9 cellular contexts compared by ENCODE assay signal in genomic region chr9:105656131-105656921, GRCh38. TPM values are rescaled to one million over a fixed set of nuclear protein-coding genes. Genes with fewer than 3 reads are reported as not detected.
DNase-seq lines count a peak whose midpoint lies in the region; ATAC-seq, FAIRE-seq and TF ChIP-seq lines count a peak whose summit lies in the region.
"Had no signal": no experiment of that assay in that cellular context is flagged by ENCODE, and none has a peak within 500 bp of the region (broad histone marks: within the 10 kb centered on the region; RNA-seq: fewer than 3 reads in every experiment).

No MANE protein-coding gene starts in this region.

- intact Hi-C loops in mucosa of descending colon (cut with DNase I, micrococcal nuclease), result no loop called here

- CTCF ChIA-PET in AG04450 (lab: Charles Lee), result interaction anchor here (1.0 to 1.1 kb wide), 2 partner anchors 35 to 62 kb away, joined by 3 to 6 read pairs; no protein-coding TSS in a partner anchor

- no peaks in the 10 kb centered on the region; the same call in 1 of the 2 replicates for H3K9me3 ChIP-seq in AG04450 (ENCODE audit: control insufficient read depth, insufficient read depth, low read length)
- H3K9me3 ChIP-seq in SJSA1 (replicated peaks), result no peaks in the 10 kb centered on the region
- no peaks in the 10 kb centered on the region for H3K9me3 ChIP-seq in endocrine pancreas (ENCODE audit: control insufficient read depth, low read length)
- no peaks in the 10 kb centered on the region for H3K9me3 ChIP-seq in mucosa of descending colon
- H3K9me3 ChIP-seq: neutrophil had no signal

- TF ChIP-seq CTCF in AG04450 (IDR thresholded peaks at IDR 0.05; ENCODE audit: low read depth, low read length), result no peak
- TF ChIP-seq CTCF in mucosa of descending colon (IDR thresholded peaks at IDR 0.05), result no peak

- POLR2A ChIA-PET in AG04450 (lab: Yijun Ruan, JAX), result no interaction called here

- H3K27ac ChIP-seq in AG04450 (ENCODE audit: low read depth, low read length) (no peak overlapping the region), SJSA1 (no peak overlapping the region)
- H3K27ac ChIP-seq: neutrophil had no signal

- ATAC-seq in HG03066 (IDR thresholded peaks at IDR 0.05; ENCODE audit: low read depth, unreplicated experiment), result peak; percentile 58
- ATAC-seq in mucosa of descending colon, result peak; percentile 87

- no peak for TF ChIP-seq POLR2A in GM12891 (IDR thresholded peaks at IDR 0.05; ENCODE audit: low read depth, low read length)

- H3K27me3 ChIP-seq in AG04450 (ENCODE audit: control insufficient read depth, insufficient read depth, low read length) (peaks cover 27% of the 10 kb centered on the region), SJSA1 (replicated peaks) (peaks cover 12% of the 10 kb centered on the region), endocrine pancreas (ENCODE audit: control insufficient read depth, insufficient read depth, low read length) (peaks cover 6% of the 10 kb centered on the region)

- H3K9ac ChIP-seq in endocrine pancreas (ENCODE audit: control insufficient read depth, insufficient read depth, low read length), result peak overlapping the region; percentile 56

- H3K36me3 ChIP-seq in SJSA1 (no peaks in the 10 kb centered on the region), endocrine pancreas (ENCODE audit: control insufficient read depth, insufficient read depth, low read length) (no peaks in the 10 kb centered on the region), mucosa of descending colon (ENCODE audit: low read depth) (no peaks in the 10 kb centered on the region)
- H3K36me3 ChIP-seq: neutrophil had no signal

- DNase-seq in AG04450 (ENCODE audit: low read depth, low spot score) (no peak), GM12891 (ENCODE audit: insufficient read length, low spot score) (peak; percentile 44), SJSA1 (ENCODE audit: low read depth in 1 of 2, low spot score in 2 of 2) (peak in 1 of 2 experiments; percentile 15), mucosa of descending colon (peak in 2 of 3 donors; percentile 51 to 61), 8988T (no peak), SIG-M5 treated with dmso at 0.1 percent for 504 hours (lab: John Stamatoyannopoulos, UW; ENCODE audit: unreplicated experiment) (no peak)

- H3K4me3 ChIP-seq in AG04450 (ENCODE audit: low read depth, low read length) (peak overlapping the region; percentile 49), SJSA1 (peak overlapping the region; percentile 40), endocrine pancreas (ENCODE audit: control insufficient read depth, insufficient read depth, low read length) (peak overlapping the region; percentile 31), mucosa of descending colon (no peak overlapping the region)

- peak; percentile 67 for FAIRE-seq in GM12891 (lab: Jason Lieb, UNC)

- H3K4me1 ChIP-seq in SJSA1 (replicated peaks) (peaks cover 16% of the 10 kb centered on the region), endocrine pancreas (ENCODE audit: control insufficient read depth, insufficient read depth, low read length) (no peaks in the 10 kb centered on the region), mucosa of descending colon (ENCODE audit: low read depth) (peaks cover 6% of the 10 kb centered on the region)

TF ChIP-seq in GM12891, 5 proteins besides CTCF, POLR2A, EP300 and RAD21:
- TF ChIP-seq SPI1 (IDR thresholded peaks at IDR 0.05; ENCODE audit: low read depth, low read length), result no peak
- TF ChIP-seq TAF1 (IDR thresholded peaks at IDR 0.05; ENCODE audit: low read depth, low read length), result no peak
- TF ChIP-seq POU2F2 (IDR thresholded peaks at IDR 0.05; ENCODE audit: low read depth, low read length), result no peak
- no peak for TF ChIP-seq PAX5 (IDR thresholded peaks at IDR 0.05; ENCODE audit: insufficient read depth, low read length, severe bottlenecking)
- TF ChIP-seq POLR2AphosphoS5 (IDR thresholded peaks at IDR 0.05; ENCODE audit: low read depth, low read length), result no peak

RNA-seq across cellular contexts. Expression of gene TAL2, which starts 5.9 kb away (rescaled TPM):
- not detected in 2 replicates for polyA plus RNA-seq in AG04450 (2011; rRNA removed)
- not detected in 2 replicates for polyA minus RNA-seq in AG04450 (2011; rRNA and poly(A)+ RNA removed)
- polyA plus RNA-seq in GM12891 (2012; ENCODE audit: low read depth, missing spikeins), result 0.22 TPM
- total RNA-seq in SJSA1 (2014; rRNA removed; shearing (Covaris generic)), result not detected in 2 replicates
- total RNA-seq in mucosa of descending colon, result under 1 TPM in 1 of 3 donors, not detected in 2; 0.65 TPM

RNA-seq across cellular contexts. Expression of gene TMEM38B, which starts 38.0 kb away (rescaled TPM):
- 5.1 and 7.5 TPM in 2 replicates for polyA plus RNA-seq in AG04450 (2011; rRNA removed)
- polyA minus RNA-seq in AG04450 (2011; rRNA and poly(A)+ RNA removed), result 4.9 and 5.6 TPM in 2 replicates
- 4.9 TPM for polyA plus RNA-seq in GM12891 (2012; ENCODE audit: low read depth, missing spikeins)
- total RNA-seq in SJSA1 (2014; rRNA removed; shearing (Covaris generic)), result 34.6 and 45.9 TPM in 2 replicates
- total RNA-seq in mucosa of descending colon, result 10 to 100 TPM; 19.3 to 36.8 (median 19.3) TPM

Comparison
In these comparisons a context has a peak if more than half of its experiments do, and no peak if none do; other contexts are left out.
1. DNase-seq: peak in GM12891 (single experiment) and mucosa of descending colon (2 of 3); none in AG04450 (single experiment), 8988T (single experiment) and SIG-M5 treated with dmso at 0.1 percent for 504 hours (single experiment).